ENCODE assay signal across 8 cellular contexts in genomic region chr4:9153008-9153570, GRCh38. TPM values are rescaled to one million over a fixed set of nuclear protein-coding genes. Genes with fewer than 3 reads are reported as not detected.
DNase-seq lines count a peak whose midpoint lies in the region; ATAC-seq and TF ChIP-seq lines count a peak whose summit lies in the region.
"Not testable (repeated sequence)": the region's sequence is repeated elsewhere in the genome, so short reads cannot be mapped to it uniquely, and the experiment has no call there.

No MANE protein-coding gene starts in this region.

- H3K9me3 ChIP-seq in iPS-15b (ENCODE audit: control insufficient read depth, insufficient read depth, low read length); thyroid gland: not testable (repeated sequence)

- H3K4me1 ChIP-seq in iPS-15b (ENCODE audit: control insufficient read depth, insufficient read depth, low read length); thyroid gland: not testable (repeated sequence)

- ATAC-seq in HG03354 (IDR thresholded peaks at IDR 0.05; ENCODE audit: poor library complexity, severe bottlenecking, unreplicated experiment), result peak; percentile 99

- TF ChIP-seq CTCF in thyroid gland (IDR thresholded peaks at IDR 0.05), result peak in 1 of 6 experiments; percentile 18

- H3K4me3 ChIP-seq in iPS-15b (ENCODE audit: low read depth, low read length) (peak overlapping the region; percentile 54), thyroid gland (replicated peaks in 1 of 3) (peak overlapping the region; percentile 16 to 62 (median 53))

- peak overlapping the region; percentile 98 for H3K4me3 Mint-ChIP-seq in activated CD4-positive, alpha-beta T cell treated with anti-CD3 and anti-CD28 coated beads, Interleukin-2, amount 10 ng/mL, durations not matched to agents 24 days and 14 days

- peak in 1 of 2 donors; percentile 70 for TF ChIP-seq POLR2A in thyroid gland (IDR thresholded peaks at IDR 0.05)

- H3K4me1 Mint-ChIP-seq in activated CD4-positive, alpha-beta T cell treated with anti-CD3 and anti-CD28 coated beads, Interleukin-2, amount 10 ng/mL, durations not matched to agents 24 days and 14 days, result peaks cover 15% of the 10 kb centered on the region

- peak overlapping the region; percentile 99 for H3K27ac Mint-ChIP-seq in activated CD4-positive, alpha-beta T cell treated with anti-CD3 and anti-CD28 coated beads, Interleukin-2, amount 10 ng/mL, durations not matched to agents 24 days and 14 days

- peak overlapping the region; percentile 60 for H3K9ac ChIP-seq in iPS-15b (ENCODE audit: low read depth, low read length)

- H3K36me3 ChIP-seq in iPS-15b (ENCODE audit: control insufficient read depth, insufficient read depth, low read length); thyroid gland: not testable (repeated sequence)

- WGBS in thyroid gland, 2 donors, result 0% methylated on average over 6 to 12 of the region's 53 CpGs

- H3K27me3 Mint-ChIP-seq in activated CD4-positive, alpha-beta T cell treated with anti-CD3 and anti-CD28 coated beads, Interleukin-2, amount 10 ng/mL, durations not matched to agents 24 days and 14 days, result not testable (repeated sequence)

- H3K27ac ChIP-seq in caudate nucleus (ENCODE audit: low read depth, low read length) (peak overlapping the region; percentile 97), thyroid gland (peak overlapping the region in 2 of 3 donors; percentile 17 to 40)

- not testable (repeated sequence) for H3K27me3 ChIP-seq in iPS-15b (ENCODE audit: control insufficient read depth, insufficient read depth, low read length); thyroid gland

- not testable (repeated sequence) for H3K36me3 Mint-ChIP-seq in activated CD4-positive, alpha-beta T cell treated with anti-CD3 and anti-CD28 coated beads, Interleukin-2, amount 10 ng/mL, durations not matched to agents 24 days and 14 days (ENCODE audit: low read depth)

- intact Hi-C loops in activated CD4-positive, alpha-beta T cell treated with anti-CD3 and anti-CD28 coated beads, Interleukin-2, amount 10 ng/mL, durations not matched to agents 24 days and 14 days (cut with micrococcal nuclease); thyroid gland (cut with DNase I): not testable (repeated sequence)

- peak; percentile 95 for DNase-seq in GM03348 (ENCODE audit: low spot score)
- DNase-seq in NCI-H524 treated with DMSO at 0.1 percent for 48 hours (lab: John Stamatoyannopoulos, UW), result peak; percentile 69
- DNase-seq in activated CD4-positive, alpha-beta T cell treated with anti-CD3 and anti-CD28 coated beads, Interleukin-2, amount 10 ng/mL, durations not matched to agents 24 days and 14 days, result peak; percentile 98
- peak; percentile 87 to 99 (median 97) for DNase-seq in caudate nucleus (lab: John Stamatoyannopoulos, UW)
- peak; percentile 97 for DNase-seq in putamen (ENCODE audit: low spot score)
- peak; percentile 97 to 98 for DNase-seq in thyroid gland

- H3K9me3 Mint-ChIP-seq in activated CD4-positive, alpha-beta T cell treated with anti-CD3 and anti-CD28 coated beads, Interleukin-2, amount 10 ng/mL, durations not matched to agents 24 days and 14 days, result not testable (repeated sequence)

RNA-seq across cellular contexts. Expression of gene FAM90A26, which starts 17.1 kb away (rescaled TPM):
- not detected in 2 replicates for total RNA-seq in activated CD4-positive, alpha-beta T cell treated with anti-CD3 and anti-CD28 coated beads, Interleukin-2, amount 10 ng/mL, durations not matched to agents 24 days and 14 days
- not detected for total RNA-seq in thyroid gland

RNA-seq across cellular contexts. Expression of gene USP17L10, which starts 57.4 kb away (rescaled TPM):
- not detected in 2 replicates for total RNA-seq in activated CD4-positive, alpha-beta T cell treated with anti-CD3 and anti-CD28 coated beads, Interleukin-2, amount 10 ng/mL, durations not matched to agents 24 days and 14 days
- total RNA-seq in thyroid gland, result not detected

Comparison
In these comparisons a context has a peak if more than half of its experiments do, and no peak if none do; other contexts are left out.
1. Peak in every context shown above with its lines: DNase-seq, ATAC-seq, H3K4me3 ChIP-seq and H3K27ac ChIP-seq.